In genomic region chr3:144096016-144096415, GRCh38 we compare ENCODE assay signal across 31 cellular contexts.
"Had no signal": no experiment of that assay in that cellular context is flagged by ENCODE, and none has a peak within 500 bp of the region (broad histone marks: within the 10 kb centered on the region; RNA-seq: fewer than 3 reads in every experiment).

No MANE protein-coding gene starts in this region.

- H3K4me3 ChIP-seq: ascending aorta, cardiac muscle cell, PC-9 had no signal

- H3K36me3 Mint-ChIP-seq: activated CD8-positive, alpha-beta memory T cell treated with anti-CD3 and anti-CD28 coated beads, Interleukin-2, amount 10 ng/mL, durations not matched to agents 7 days and 5 days; activated naive CD4-positive, alpha-beta T cell treated with anti-CD3 and anti-CD28 coated beads, Interleukin-2, amount 10 ng/mL, durations not matched to agents 7 days and 5 days; activated naive CD8-positive, alpha-beta T cell had no signal

- H3K4me3 Mint-ChIP-seq: activated B cell treated with CpG ODN at 0.5 μM for 24 hours; activated CD4-positive, alpha-beta memory T cell treated with anti-CD3 and anti-CD28 coated beads, Interleukin-2, amount 10 ng/mL, durations not matched to agents 7 days and 5 days; activated CD8-positive, alpha-beta memory T cell treated with anti-CD3 and anti-CD28 coated beads, Interleukin-2, amount 10 ng/mL, durations not matched to agents 7 days and 5 days; activated naive CD4-positive, alpha-beta T cell treated with anti-CD3 and anti-CD28 coated beads, Interleukin-2, amount 10 ng/mL, durations not matched to agents 7 days and 5 days; activated naive CD8-positive, alpha-beta T cell; activated naive CD8-positive, alpha-beta T cell treated with anti-CD3 and anti-CD28 coated beads, Interleukin-2, amount 50 U/mL, for 24 hours; central memory CD8-positive, alpha-beta T cell had no signal

- H3K27me3 Mint-ChIP-seq: activated B cell treated with CpG ODN at 0.5 μM for 24 hours; activated CD4-positive, alpha-beta memory T cell treated with anti-CD3 and anti-CD28 coated beads, Interleukin-2, amount 10 ng/mL, durations not matched to agents 7 days and 5 days; activated CD8-positive, alpha-beta memory T cell treated with anti-CD3 and anti-CD28 coated beads, Interleukin-2, amount 10 ng/mL, durations not matched to agents 7 days and 5 days; activated naive CD4-positive, alpha-beta T cell treated with anti-CD3 and anti-CD28 coated beads, Interleukin-2, amount 10 ng/mL, durations not matched to agents 7 days and 5 days; activated naive CD8-positive, alpha-beta T cell had no signal

- H3K4me2 ChIP-seq: PC-9 had no signal

- H3K9me3 Mint-ChIP-seq: activated CD4-positive, alpha-beta memory T cell treated with anti-CD3 and anti-CD28 coated beads, Interleukin-2, amount 10 ng/mL, durations not matched to agents 7 days and 5 days; activated naive CD4-positive, alpha-beta T cell treated with anti-CD3 and anti-CD28 coated beads, Interleukin-2, amount 10 ng/mL, durations not matched to agents 7 days and 5 days; activated naive CD8-positive, alpha-beta T cell treated with anti-CD3 and anti-CD28 coated beads, Interleukin-2, amount 50 U/mL, for 24 hours; central memory CD8-positive, alpha-beta T cell had no signal

- DNase-seq: activated B cell treated with CpG ODN at 0.5 μM for 24 hours; activated CD4-positive, alpha-beta memory T cell treated with anti-CD3 and anti-CD28 coated beads, Interleukin-2, amount 10 ng/mL, durations not matched to agents 7 days and 5 days; activated CD4-positive, alpha-beta T cell treated with anti-CD3 and anti-CD28 coated beads for 4 hours; activated CD4-positive, CD25-positive, alpha-beta regulatory T cell treated with anti-CD3 and anti-CD28 coated beads, Interleukin-2, amount 50 U/mL, for 72 hours; activated CD8-positive, alpha-beta memory T cell treated with anti-CD3 and anti-CD28 coated beads for 24 hours; activated CD8-positive, alpha-beta memory T cell treated with anti-CD3 and anti-CD28 coated beads, Interleukin-2, amount 10 ng/mL, durations not matched to agents 7 days and 5 days; activated CD8-positive, alpha-beta memory T cell treated with anti-CD3 and anti-CD28 coated beads, Interleukin-2, amount 50 U/mL, for 48 hours; activated effector memory CD4-positive, alpha-beta T cell treated with Interleukin-2 at 50 U/mL for 16 hours; activated naive CD4-positive, alpha-beta T cell treated with anti-CD3 and anti-CD28 coated beads, Interleukin-2, amount 10 ng/mL, durations not matched to agents 7 days and 5 days; activated naive CD8-positive, alpha-beta T cell treated with anti-CD3 and anti-CD28 coated beads, Interleukin-2, amount 50 U/mL, for 24 hours; activated T-cell treated with anti-CD3 and anti-CD28 coated beads, Interleukin-2, amount 50 U/mL, for 48 hours; amniotic stem cell; Karpas-422; NCI-H1105; NCI-H1417 treated with DMSO at 0.1 percent for 48 hours; NCI-H187 treated with DMSO at 0.1 percent for 48 hours; NCI-H2081 treated with DMSO at 0.1 percent for 48 hours; NCI-H345; NCI-H524 treated with DMSO at 0.1 percent for 48 hours; NCI-H748 treated with DMSO at 0.1 percent for 48 hours; NK-92 treated with Interleukin-12 subunit alpha and Interleukin-12 subunit beta, amount 100 ng/mL, for 24 hours; PC-9; Right ventricle myocardium superior; SW 1271; T-helper 1 cell; T-helper 2 cell; T-helper 9 cell had no signal

- H2AFZ ChIP-seq: PC-9 had no signal

- H3K4me1 ChIP-seq: ascending aorta had no signal

- H3K27ac ChIP-seq: ascending aorta, cardiac muscle cell, PC-9 had no signal

- H3K27me3 ChIP-seq: ascending aorta, cardiac muscle cell had no signal

- H3K36me3 ChIP-seq: ascending aorta, cardiac muscle cell had no signal

- H3K27ac Mint-ChIP-seq: activated B cell treated with CpG ODN at 0.5 μM for 24 hours; activated CD4-positive, alpha-beta memory T cell treated with anti-CD3 and anti-CD28 coated beads, Interleukin-2, amount 10 ng/mL, durations not matched to agents 7 days and 5 days; activated CD8-positive, alpha-beta memory T cell treated with anti-CD3 and anti-CD28 coated beads, Interleukin-2, amount 10 ng/mL, durations not matched to agents 7 days and 5 days; activated naive CD4-positive, alpha-beta T cell treated with anti-CD3 and anti-CD28 coated beads, Interleukin-2, amount 10 ng/mL, durations not matched to agents 7 days and 5 days; activated naive CD8-positive, alpha-beta T cell; activated naive CD8-positive, alpha-beta T cell treated with anti-CD3 and anti-CD28 coated beads, Interleukin-2, amount 50 U/mL, for 24 hours had no signal

- H3K4me1 Mint-ChIP-seq: activated B cell treated with CpG ODN at 0.5 μM for 24 hours; activated CD4-positive, alpha-beta memory T cell treated with anti-CD3 and anti-CD28 coated beads, Interleukin-2, amount 10 ng/mL, durations not matched to agents 7 days and 5 days; activated CD8-positive, alpha-beta memory T cell treated with anti-CD3 and anti-CD28 coated beads, Interleukin-2, amount 10 ng/mL, durations not matched to agents 7 days and 5 days; activated naive CD4-positive, alpha-beta T cell treated with anti-CD3 and anti-CD28 coated beads, Interleukin-2, amount 10 ng/mL, durations not matched to agents 7 days and 5 days; activated naive CD8-positive, alpha-beta T cell treated with anti-CD3 and anti-CD28 coated beads, Interleukin-2, amount 50 U/mL, for 24 hours; central memory CD8-positive, alpha-beta T cell had no signal

- ATAC-seq: activated CD8-positive, alpha-beta memory T cell treated with anti-CD3 and anti-CD28 coated beads, Interleukin-2, amount 10 ng/mL, durations not matched to agents 7 days and 5 days; activated naive CD8-positive, alpha-beta T cell treated with anti-CD3 and anti-CD28 coated beads, Interleukin-2, amount 50 U/mL, for 24 hours had no signal
